Comparison of ENCODE assay signal across 8 cellular contexts in the genomic region with DNA sequence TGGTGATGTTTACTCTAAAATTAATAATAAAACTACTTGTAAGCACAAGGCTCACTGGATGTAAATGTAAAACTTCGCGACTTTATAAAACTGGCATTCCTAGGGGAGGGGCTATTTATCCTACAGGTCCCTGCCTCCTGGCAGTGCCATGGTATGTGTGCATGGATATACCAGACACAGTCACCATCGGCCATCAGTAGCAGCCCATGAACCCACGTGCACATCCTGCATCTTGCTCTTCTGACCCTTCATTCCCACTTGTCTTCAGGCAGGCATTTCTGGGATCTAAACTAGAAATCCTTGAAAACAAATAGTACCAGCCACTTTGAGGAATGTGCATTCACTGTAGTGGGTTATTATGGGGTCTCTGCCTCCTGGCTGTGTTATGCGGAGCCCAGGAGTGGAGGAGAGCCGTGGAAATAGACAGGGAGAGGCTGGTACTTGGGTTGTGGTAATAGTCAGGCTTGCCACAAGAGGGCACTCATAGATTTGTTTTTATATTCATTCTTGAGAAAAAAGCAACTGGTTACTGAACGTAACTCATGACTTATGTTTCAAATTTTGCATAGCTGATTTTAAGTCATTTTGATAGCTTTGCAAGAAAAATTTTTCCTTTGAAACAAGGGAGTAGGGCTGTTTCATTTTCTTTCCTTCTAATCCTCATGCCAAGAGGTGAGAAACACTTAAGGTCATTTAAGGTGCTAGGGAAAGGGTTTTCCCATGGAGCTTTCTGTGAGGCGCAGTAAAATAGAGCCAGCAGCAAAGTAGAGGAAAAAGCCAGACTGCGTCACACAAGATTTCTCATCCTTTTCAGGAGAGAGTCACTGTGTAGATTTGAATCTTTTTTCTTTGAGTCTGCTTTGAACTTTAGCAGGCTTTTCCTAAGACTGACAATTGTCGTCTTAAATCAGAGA. TPM values are rescaled to one million over a fixed set of nuclear protein-coding genes. Genes with fewer than 3 reads are reported as not detected.
DNase-seq lines count a peak whose midpoint lies in the region; ATAC-seq lines count a peak whose summit lies in the region.

No MANE protein-coding gene starts in this region.

- H3K36me3 Mint-ChIP-seq in T-cell = peaks cover 20% of the 10 kb centered on the region

- no peaks in the 10 kb centered on the region for H3K9me3 Mint-ChIP-seq in T-cell

- peaks cover 0 to 3% (median 3%) of the 10 kb centered on the region in 3 donors for H3K4me1 Mint-ChIP-seq in T-cell

- CTCF ChIA-PET in T-cell (lab: Charles Lee) = interaction anchor here (0.5 to 2.5 kb wide), 13 partner anchors 8 to 387 kb away, joined by 3 to 21 read pairs (median 5); partner anchors contain the start of gene CCDC177 (in 1 of the 2)

- no peak overlapping the region for H3K4me3 Mint-ChIP-seq in T-cell

- no peak overlapping the region for H3K27ac Mint-ChIP-seq in T-cell

- ATAC-seq in T-cell (replicated peaks in 1 of 4) = peak in 3 of 4 experiments; percentile 53 to 69 (median 58)
- no peak for ATAC-seq in HG03442 (IDR thresholded peaks at IDR 0.05; ENCODE audit: unreplicated experiment)

- POLR2A ChIA-PET in T-cell (lab: Charles Lee) = no interaction called here

- DNase-seq in NCI-H510A treated with DMSO at 0.1 percent for 48 hours (lab: John Stamatoyannopoulos, UW) (peak; percentile 67), NCI-H510A (lab: John Stamatoyannopoulos, UW) (no peak), NCI-H1092 treated with DMSO at 0.1 percent for 48 hours (lab: John Stamatoyannopoulos, UW) (peak; percentile 69), T-cell (peak in 30 of 34 experiments; percentile 9 to 56 (median 40)), cerebellar cortex (ENCODE audit: low spot score) (peak; percentile 85), kidney glomerular epithelial cell (lab: John Stamatoyannopoulos, UW) (peak; percentile 17)
- peak; percentile 36 to 45 for DNase-seq in stimulated activated CD4-positive, alpha-beta T cell treated with anti-CD3 and anti-CD28 coated beads, Interleukin-2, amount 100 ng/mL, for 48 hours

- no peaks in the 10 kb centered on the region for H3K27me3 Mint-ChIP-seq in T-cell

RNA-seq across cellular contexts. Expression of gene GALNT16, which starts 17.4 kb away (rescaled TPM):
- total RNA-seq in T-cell = under 1 TPM in 2 of 5 donors, not detected in 3; 0.13 to 0.46 TPM

RNA-seq across cellular contexts. Expression of gene EXD2, which starts 51.3 kb away (rescaled TPM):
- 10 to 100 TPM in 4 of 5 donors, 1 to 10 TPM in 1; 8.6 to 12.1 (median 10.8) TPM for total RNA-seq in T-cell
